Comparison of ENCODE assay signal across 1 cellular context in the genomic region with DNA sequence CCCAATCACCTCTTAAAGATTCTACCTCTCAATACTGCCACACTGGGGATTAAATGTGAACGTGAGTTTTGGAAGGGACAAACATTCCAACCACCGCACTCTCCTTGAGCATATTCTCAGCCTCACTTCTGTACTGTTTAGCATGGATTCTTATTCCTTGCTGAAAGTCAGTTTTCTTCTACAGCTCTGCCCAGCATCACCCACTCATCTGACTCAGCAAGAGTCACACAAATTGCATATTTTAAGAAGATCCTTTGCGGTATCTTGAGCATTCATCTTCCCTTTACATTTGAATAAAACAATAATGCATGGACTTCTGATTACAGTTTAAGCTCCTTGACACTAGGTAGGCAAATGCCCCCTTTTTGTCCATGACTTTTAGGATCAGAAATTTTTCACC.
TF ChIP-seq lines count a peak whose summit lies in the region.

No MANE protein-coding gene starts in this region.

TF ChIP-seq in WTC11, 78 proteins besides CTCF, POLR2A, EP300 and RAD21 (continued from another document):
- TF ChIP-seq, protein P1, sequence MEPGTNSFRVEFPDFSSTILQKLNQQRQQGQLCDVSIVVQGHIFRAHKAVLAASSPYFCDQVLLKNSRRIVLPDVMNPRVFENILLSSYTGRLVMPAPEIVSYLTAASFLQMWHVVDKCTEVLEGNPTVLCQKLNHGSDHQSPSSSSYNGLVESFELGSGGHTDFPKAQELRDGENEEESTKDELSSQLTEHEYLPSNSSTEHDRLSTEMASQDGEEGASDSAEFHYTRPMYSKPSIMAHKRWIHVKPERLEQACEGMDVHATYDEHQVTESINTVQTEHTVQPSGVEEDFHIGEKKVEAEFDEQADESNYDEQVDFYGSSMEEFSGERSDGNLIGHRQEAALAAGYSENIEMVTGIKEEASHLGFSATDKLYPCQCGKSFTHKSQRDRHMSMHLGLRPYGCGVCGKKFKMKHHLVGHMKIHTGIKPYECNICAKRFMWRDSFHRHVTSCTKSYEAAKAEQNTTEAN (CRISPR knock-in tag; IDR thresholded peaks at IDR 0.05) = no peak
- TF ChIP-seq, protein P2, sequence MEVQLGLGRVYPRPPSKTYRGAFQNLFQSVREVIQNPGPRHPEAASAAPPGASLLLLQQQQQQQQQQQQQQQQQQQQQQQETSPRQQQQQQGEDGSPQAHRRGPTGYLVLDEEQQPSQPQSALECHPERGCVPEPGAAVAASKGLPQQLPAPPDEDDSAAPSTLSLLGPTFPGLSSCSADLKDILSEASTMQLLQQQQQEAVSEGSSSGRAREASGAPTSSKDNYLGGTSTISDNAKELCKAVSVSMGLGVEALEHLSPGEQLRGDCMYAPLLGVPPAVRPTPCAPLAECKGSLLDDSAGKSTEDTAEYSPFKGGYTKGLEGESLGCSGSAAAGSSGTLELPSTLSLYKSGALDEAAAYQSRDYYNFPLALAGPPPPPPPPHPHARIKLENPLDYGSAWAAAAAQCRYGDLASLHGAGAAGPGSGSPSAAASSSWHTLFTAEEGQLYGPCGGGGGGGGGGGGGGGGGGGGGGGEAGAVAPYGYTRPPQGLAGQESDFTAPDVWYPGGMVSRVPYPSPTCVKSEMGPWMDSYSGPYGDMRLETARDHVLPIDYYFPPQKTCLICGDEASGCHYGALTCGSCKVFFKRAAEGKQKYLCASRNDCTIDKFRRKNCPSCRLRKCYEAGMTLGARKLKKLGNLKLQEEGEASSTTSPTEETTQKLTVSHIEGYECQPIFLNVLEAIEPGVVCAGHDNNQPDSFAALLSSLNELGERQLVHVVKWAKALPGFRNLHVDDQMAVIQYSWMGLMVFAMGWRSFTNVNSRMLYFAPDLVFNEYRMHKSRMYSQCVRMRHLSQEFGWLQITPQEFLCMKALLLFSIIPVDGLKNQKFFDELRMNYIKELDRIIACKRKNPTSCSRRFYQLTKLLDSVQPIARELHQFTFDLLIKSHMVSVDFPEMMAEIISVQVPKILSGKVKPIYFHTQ (CRISPR knock-in tag; IDR thresholded peaks at IDR 0.05) = no peak
- TF ChIP-seq, protein P3, sequence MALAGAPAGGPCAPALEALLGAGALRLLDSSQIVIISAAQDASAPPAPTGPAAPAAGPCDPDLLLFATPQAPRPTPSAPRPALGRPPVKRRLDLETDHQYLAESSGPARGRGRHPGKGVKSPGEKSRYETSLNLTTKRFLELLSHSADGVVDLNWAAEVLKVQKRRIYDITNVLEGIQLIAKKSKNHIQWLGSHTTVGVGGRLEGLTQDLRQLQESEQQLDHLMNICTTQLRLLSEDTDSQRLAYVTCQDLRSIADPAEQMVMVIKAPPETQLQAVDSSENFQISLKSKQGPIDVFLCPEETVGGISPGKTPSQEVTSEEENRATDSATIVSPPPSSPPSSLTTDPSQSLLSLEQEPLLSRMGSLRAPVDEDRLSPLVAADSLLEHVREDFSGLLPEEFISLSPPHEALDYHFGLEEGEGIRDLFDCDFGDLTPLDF (CRISPR knock-in tag; IDR thresholded peaks at IDR 0.05) = no peak
- TF ChIP-seq TEAD4 (CRISPR knock-in tag; IDR thresholded peaks at IDR 0.05) = no peak
- TF ChIP-seq, protein P4, sequence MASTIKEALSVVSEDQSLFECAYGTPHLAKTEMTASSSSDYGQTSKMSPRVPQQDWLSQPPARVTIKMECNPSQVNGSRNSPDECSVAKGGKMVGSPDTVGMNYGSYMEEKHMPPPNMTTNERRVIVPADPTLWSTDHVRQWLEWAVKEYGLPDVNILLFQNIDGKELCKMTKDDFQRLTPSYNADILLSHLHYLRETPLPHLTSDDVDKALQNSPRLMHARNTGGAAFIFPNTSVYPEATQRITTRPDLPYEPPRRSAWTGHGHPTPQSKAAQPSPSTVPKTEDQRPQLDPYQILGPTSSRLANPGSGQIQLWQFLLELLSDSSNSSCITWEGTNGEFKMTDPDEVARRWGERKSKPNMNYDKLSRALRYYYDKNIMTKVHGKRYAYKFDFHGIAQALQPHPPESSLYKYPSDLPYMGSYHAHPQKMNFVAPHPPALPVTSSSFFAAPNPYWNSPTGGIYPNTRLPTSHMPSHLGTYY (CRISPR knock-in tag; IDR thresholded peaks at IDR 0.05) = no peak
- TF ChIP-seq, protein P5, sequence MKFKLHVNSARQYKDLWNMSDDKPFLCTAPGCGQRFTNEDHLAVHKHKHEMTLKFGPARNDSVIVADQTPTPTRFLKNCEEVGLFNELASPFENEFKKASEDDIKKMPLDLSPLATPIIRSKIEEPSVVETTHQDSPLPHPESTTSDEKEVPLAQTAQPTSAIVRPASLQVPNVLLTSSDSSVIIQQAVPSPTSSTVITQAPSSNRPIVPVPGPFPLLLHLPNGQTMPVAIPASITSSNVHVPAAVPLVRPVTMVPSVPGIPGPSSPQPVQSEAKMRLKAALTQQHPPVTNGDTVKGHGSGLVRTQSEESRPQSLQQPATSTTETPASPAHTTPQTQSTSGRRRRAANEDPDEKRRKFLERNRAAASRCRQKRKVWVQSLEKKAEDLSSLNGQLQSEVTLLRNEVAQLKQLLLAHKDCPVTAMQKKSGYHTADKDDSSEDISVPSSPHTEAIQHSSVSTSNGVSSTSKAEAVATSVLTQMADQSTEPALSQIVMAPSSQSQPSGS (CRISPR knock-in tag; IDR thresholded peaks at IDR 0.05; ENCODE audit: borderline replicate concordance, low read depth) = no peak
- TF ChIP-seq, protein P6, sequence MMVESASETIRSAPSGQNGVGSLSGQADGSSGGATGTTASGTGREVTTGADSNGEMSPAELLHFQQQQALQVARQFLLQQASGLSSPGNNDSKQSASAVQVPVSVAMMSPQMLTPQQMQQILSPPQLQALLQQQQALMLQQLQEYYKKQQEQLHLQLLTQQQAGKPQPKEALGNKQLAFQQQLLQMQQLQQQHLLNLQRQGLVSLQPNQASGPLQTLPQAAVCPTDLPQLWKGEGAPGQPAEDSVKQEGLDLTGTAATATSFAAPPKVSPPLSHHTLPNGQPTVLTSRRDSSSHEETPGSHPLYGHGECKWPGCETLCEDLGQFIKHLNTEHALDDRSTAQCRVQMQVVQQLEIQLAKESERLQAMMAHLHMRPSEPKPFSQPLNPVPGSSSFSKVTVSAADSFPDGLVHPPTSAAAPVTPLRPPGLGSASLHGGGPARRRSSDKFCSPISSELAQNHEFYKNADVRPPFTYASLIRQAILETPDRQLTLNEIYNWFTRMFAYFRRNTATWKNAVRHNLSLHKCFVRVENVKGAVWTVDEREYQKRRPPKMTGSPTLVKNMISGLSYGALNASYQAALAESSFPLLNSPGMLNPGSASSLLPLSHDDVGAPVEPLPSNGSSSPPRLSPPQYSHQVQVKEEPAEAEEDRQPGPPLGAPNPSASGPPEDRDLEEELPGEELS (CRISPR knock-in tag; IDR thresholded peaks at IDR 0.05) = no peak
- TF ChIP-seq ZNF423 (CRISPR knock-in tag; IDR thresholded peaks at IDR 0.05) = no peak
- TF ChIP-seq GRHL2 (CRISPR knock-in tag; IDR thresholded peaks at IDR 0.05; ENCODE audit: insufficient replicate concordance, severe bottlenecking) = no peak
- no peak for TF ChIP-seq GTF2I (CRISPR knock-in tag; conservative IDR thresholded peaks at IDR 0.05)
